Comparison of ENCODE assay signal across 27 cellular contexts in the genomic region with DNA sequence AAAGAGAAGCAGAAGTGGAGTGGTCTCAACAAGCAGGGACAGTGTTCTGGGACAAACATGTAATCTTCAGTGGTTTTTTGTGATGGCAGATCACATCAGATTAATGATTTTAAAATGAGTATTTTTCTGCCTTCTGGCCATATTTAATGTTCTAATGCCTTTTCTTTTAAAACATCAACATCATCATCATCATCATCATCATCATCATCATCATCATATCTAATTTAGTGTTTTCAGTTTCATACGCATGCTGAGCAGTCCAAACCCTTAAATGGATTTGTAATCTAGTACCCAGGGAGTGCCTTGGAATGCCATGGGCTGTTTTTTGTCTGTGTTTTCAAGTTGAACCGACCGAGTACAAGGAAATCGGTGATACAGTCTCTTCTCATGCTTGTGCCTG.
"Had no signal": no experiment of that assay in that cellular context is flagged by ENCODE, and none has a peak within 500 bp of the region (broad histone marks: within the 10 kb centered on the region; RNA-seq: fewer than 3 reads in every experiment).

No MANE protein-coding gene starts in this region.

- H3K9ac ChIP-seq: neural progenitor cell, parathyroid adenoma had no signal

- H3K4me1 ChIP-seq: neural progenitor cell, parathyroid adenoma, psoas muscle, spleen, suprapubic skin, testis, tibial artery, transverse colon, upper lobe of right lung, uterus had no signal

- H3K27ac ChIP-seq: neural progenitor cell, ovary, parathyroid adenoma, psoas muscle, skin epidermis, spleen, suprapubic skin, testis, tibial artery, transverse colon, upper lobe of right lung, uterus had no signal

- H3K4me2 ChIP-seq: neural progenitor cell, smooth muscle cell had no signal

- H3K9me3 ChIP-seq: ovary, psoas muscle, suprapubic skin, testis, tibial artery, transverse colon, upper lobe of right lung, uterus had no signal

- H2AFZ ChIP-seq: neural progenitor cell, parathyroid adenoma had no signal

- H3K4me3 ChIP-seq: neural progenitor cell, ovary, psoas muscle, skin epidermis, smooth muscle cell, spleen, suprapubic skin, testis, tibial artery, transverse colon, upper lobe of right lung, uterus had no signal

- H3K36me3 ChIP-seq: neural progenitor cell, ovary, spleen, suprapubic skin, tibial artery, transverse colon, upper lobe of right lung, uterus had no signal

- H3K27me3 ChIP-seq: neural progenitor cell, ovary, suprapubic skin, testis, tibial artery, transverse colon, upper lobe of right lung, uterus had no signal

- DNase-seq: naive thymus-derived CD8-positive, alpha-beta T cell; nephron progenitor cell; occipital lobe; ovary; posterior cingulate gyrus; psoas muscle; right cardiac atrium; spleen; stimulated activated CD4-positive, alpha-beta T cell treated with anti-CD3 and anti-CD28 coated beads, Interleukin-12 subunit alpha, Interleukin-12 subunit beta, amount 100 ng/mL, for 4 hours; stimulated activated CD4-positive, alpha-beta T cell treated with anti-CD3 and anti-CD28 coated beads, Interleukin-1b, Interleukin-23, amount 100 ng/mL, for 48 hours; stimulated activated CD4-positive, alpha-beta T cell treated with anti-CD3 and anti-CD28 coated beads, Interleukin-4, amount 100 ng/mL, for 1 hour; stimulated activated CD4-positive, alpha-beta T cell treated with anti-CD3 and anti-CD28 coated beads, Interleukin-4, amount 100 ng/mL, for 4 hours; stimulated activated CD8-positive, alpha-beta memory T cell treated with anti-CD3 and anti-CD28 coated beads, Interleukin-4, amount 100 ng/mL, for 48 hours; stimulated activated naive CD4-positive, alpha-beta T cell; stimulated activated naive CD8-positive, alpha-beta T cell treated with anti-CD3 and anti-CD28 coated beads, Interleukin-15, amount 100 ng/mL, for 72 hours; stimulated activated naive CD8-positive, alpha-beta T cell treated with anti-CD3 and anti-CD28 coated beads, Interleukin-15, Interleukin-2, amounts not matched to agents 100 U/mL and 50 U/mL, for 24 hours; substantia nigra; testis; tibial artery; transverse colon; upper lobe of right lung; uterus had no signal

- H3K79me2 ChIP-seq: parathyroid adenoma had no signal
